ENCODE assay signal across 1 cellular context in genomic region chr7:115088938-115089337, GRCh38.
TF ChIP-seq lines count a peak whose summit lies in the region.

No MANE protein-coding gene starts in this region.

TF ChIP-seq in liver, 16 proteins besides CTCF, POLR2A, EP300 and RAD21 (continued from another document):
- peak; percentile 35 for TF ChIP-seq ZBTB33 (IDR thresholded peaks at IDR 0.05)
- TF ChIP-seq TAF1 (conservative IDR thresholded peaks at IDR 0.05): no peak
- TF ChIP-seq MAX (IDR thresholded peaks at IDR 0.05): peak; percentile 46
- peak; percentile 44 for TF ChIP-seq SP1 (IDR thresholded peaks at IDR 0.05)
- no peak for TF ChIP-seq GABPA (IDR thresholded peaks at IDR 0.05 in 1 of 2, conservative IDR thresholded peaks at IDR 0.05 in 1 of 2)
- no peak for TF ChIP-seq REST (IDR thresholded peaks at IDR 0.05)
- peak in 1 of 2 donors; percentile 39 for TF ChIP-seq EGR1 (IDR thresholded peaks at IDR 0.05; ENCODE audit: low read depth in 2 of 2)
